19 cellular contexts compared by ENCODE assay signal in genomic region chr1:145719230-145720079, GRCh38. TPM values are rescaled to one million over a fixed set of nuclear protein-coding genes. Genes with fewer than 3 reads are reported as not detected.
DNase-seq lines count a peak whose midpoint lies in the region; ATAC-seq, FAIRE-seq and TF ChIP-seq lines count a peak whose summit lies in the region.
"Had no signal": no experiment of that assay in that cellular context is flagged by ENCODE, and none has a peak within 500 bp of the region (broad histone marks: within the 10 kb centered on the region; RNA-seq: fewer than 3 reads in every experiment).

TSS of gene CD160 (plus strand) at chr1:145719499. CDS start at chr1:145728328, 8,829 bp downstream.

- intact Hi-C loops in GM12878 (cut with micrococcal nuclease; ENCODE audit: unreplicated experiment), result loop anchor here (5.0 kb wide), 2 partner anchors 82 to 127 kb away; no protein-coding TSS in a partner anchor
- intact Hi-C loops in adrenal gland (cut with DNase I), result no loop called here

- TF ChIP-seq POLR2A in GM12878 (IDR thresholded peaks at IDR 0.05; ENCODE audit: low read depth, low read length), result no peak
- no peak for TF ChIP-seq POLR2A in adrenal gland (IDR thresholded peaks at IDR 0.05)

- FAIRE-seq in GM12878 (lab: Jason Lieb, UNC), result peak; percentile 44

- H2AFZ ChIP-seq in GM12878 (ENCODE audit: control insufficient read depth, low read depth, low read length), result no peak within 1 kb of the TSS

- peak within 1 kb of the TSS; percentile 74 for H3K4me3 Mint-ChIP-seq in activated T-cell treated with anti-CD3 and anti-CD28 coated beads, Interleukin-2, amount 50 U/mL, for 4 hours
- H3K4me3 Mint-ChIP-seq in progenitor cell of endocrine pancreas (ENCODE audit: low read depth), result no peak within 1 kb of the TSS
- H3K4me3 Mint-ChIP-seq: type B pancreatic cell had no signal

- RAD21 ChIA-PET in GM12878 (lab: Charles Lee; ENCODE audit: unreplicated experiment), result interaction anchor here (0.9 to 1.3 kb wide), 5 partner anchors 10 to 140 kb away, joined by 3 to 5 read pairs (median 4); partner anchors contain the start of gene PIAS3

- CTCF ChIA-PET in GM12878 (lab: Yijun Ruan, JAX), result interaction anchor here (0.7 to 2.3 kb wide), 9 partner anchors 11 to 299 kb away, joined by 3 to 14 read pairs (median 4); no protein-coding TSS in a partner anchor

- H3K27me3 Mint-ChIP-seq in activated T-cell treated with anti-CD3 and anti-CD28 coated beads, Interleukin-2, amount 50 U/mL, for 4 hours (ENCODE audit: low read depth), result peaks cover 18% of the 10 kb centered on the region
- H3K27me3 Mint-ChIP-seq in progenitor cell of endocrine pancreas, result peaks cover 28% of the 10 kb centered on the region

- POLR2A ChIA-PET in GM12878 (lab: Charles Lee), result no interaction called here

- 64% methylated on average over 12 of the region's 12 CpGs for WGBS in GM12878 (ENCODE audit: insufficient coverage, insufficient replicate concordance, low lambda C conversion rate, missing lambda C conversion rate)
- 85 to 89% (median 88%) methylated on average over 12 of the region's 12 CpGs for WGBS in adrenal gland, 4 donors

- SMC1A ChIA-PET in GM12878 (lab: Charles Lee; ENCODE audit: uncharacterized antibody, unreplicated experiment), result interaction anchor here (0.7 to 3.1 kb wide), 4 partner anchors 10 to 126 kb away, joined by 3 to 17 read pairs (median 4); no protein-coding TSS in a partner anchor

- H3K36me3 Mint-ChIP-seq in activated T-cell treated with anti-CD3 and anti-CD28 coated beads, Interleukin-2, amount 50 U/mL, for 4 hours (ENCODE audit: insufficient read depth), result no peaks in the 10 kb centered on the region
- H3K36me3 Mint-ChIP-seq in progenitor cell of endocrine pancreas (ENCODE audit: insufficient read depth), result no peaks in the 10 kb centered on the region
- H3K36me3 Mint-ChIP-seq: type B pancreatic cell had no signal

- H3K36me3 ChIP-seq in GM12878 (ENCODE audit: control insufficient read depth in 2 of 2, insufficient read depth in 2 of 2, low read length in 1 of 2) (no peaks in the 10 kb centered on the region), adrenal gland (replicated peaks in 1 of 2) (no peaks in the 10 kb centered on the region)
- H3K36me3 ChIP-seq: brain microvascular endothelial cell, gastrocnemius medialis, ovary had no signal

- H3K27ac Mint-ChIP-seq in progenitor cell of endocrine pancreas, result no peak within 1 kb of the TSS
- H3K27ac Mint-ChIP-seq: type B pancreatic cell had no signal

- H3K4me2 ChIP-seq in GM12878 (ENCODE audit: control insufficient read depth, insufficient read depth), result no peak within 1 kb of the TSS; the same call in 1 of the 2 replicates

- H3K9me3 Mint-ChIP-seq in activated T-cell treated with anti-CD3 and anti-CD28 coated beads, Interleukin-2, amount 50 U/mL, for 4 hours, result no peaks in the 10 kb centered on the region
- H3K9me3 Mint-ChIP-seq in progenitor cell of endocrine pancreas (ENCODE audit: low read depth), result no peaks in the 10 kb centered on the region
- H3K9me3 Mint-ChIP-seq: type B pancreatic cell had no signal

- no peaks in the 10 kb centered on the region for H3K9me3 ChIP-seq in GM12878 (replicated peaks; ENCODE audit: control insufficient read depth, insufficient read depth, low read length)
- no peaks in the 10 kb centered on the region for H3K9me3 ChIP-seq in adrenal gland (replicated peaks in 1 of 3)
- H3K9me3 ChIP-seq: gastrocnemius medialis, ovary had no signal

- no peak within 1 kb of the TSS for H3K4me3 ChIP-seq in GM12878
- H3K4me3 ChIP-seq in adrenal gland, result no peak within 1 kb of the TSS

- in situ Hi-C loops in GM12878 (cut with MboI), result no loop called here

- TF ChIP-seq CTCF in GM12878 (IDR thresholded peaks at IDR 0.05 in 2 of 3, conservative IDR thresholded peaks at IDR 0.05 in 1 of 3; ENCODE audit: control insufficient read depth in 2 of 3, extremely low read depth in 1 of 3, insufficient read depth in 1 of 3, low read depth in 3 of 3, low read length in 3 of 3) (no peak), adrenal gland (IDR thresholded peaks at IDR 0.05) (no peak), progenitor cell of endocrine pancreas (IDR thresholded peaks at IDR 0.05; ENCODE audit: unreplicated experiment) (no peak)

- H3K4me1 ChIP-seq in GM12878 (ENCODE audit: control insufficient read depth, insufficient read depth, low read length), result peaks cover 16% of the 10 kb centered on the region
- H3K4me1 ChIP-seq in adrenal gland (replicated peaks in 1 of 2), result peaks cover 5 to 18% of the 10 kb centered on the region in 2 donors

- no peak for DNase-seq in activated T-cell treated with anti-CD3 and anti-CD28 coated beads, Interleukin-2, amount 50 U/mL, for 4 hours
- DNase-seq in activated T-cell treated with anti-CD3 and anti-CD28 coated beads for 4 hours (no peak), MV-4-11 (lab: John Stamatoyannopoulos, UW) (peak; percentile 4), GM12878 (ENCODE audit: low read depth, low spot score) (no peak), adrenal gland (no peak), progenitor cell of endocrine pancreas (ENCODE audit: low spot score, unreplicated experiment) (no peak), SHP77 (lab: John Stamatoyannopoulos, UW) (no peak)
- peak; percentile 44 for DNase-seq in stimulated activated CD8-positive, alpha-beta memory T cell treated with anti-CD3 and anti-CD28 coated beads, Interleukin-4, amount 100 ng/mL, for 48 hours
- DNase-seq: brain microvascular endothelial cell; DMS153; effector memory CD4-positive, alpha-beta T cell; gastrocnemius medialis; Karpas-422; NCI-H187 treated with DMSO at 0.1 percent for 48 hours; NCI-H82; ovary; SIG-M5 had no signal

- no peak for TF ChIP-seq EP300 in GM12878 (IDR thresholded peaks at IDR 0.05; ENCODE audit: borderline replicate concordance in 1 of 2, control insufficient read depth in 1 of 2, low read depth in 2 of 2, low read length in 2 of 2)

- H3K79me2 ChIP-seq in GM12878 (ENCODE audit: control insufficient read depth, insufficient read depth, low read length), result no peaks in the 10 kb centered on the region

- H3K27me3 ChIP-seq in GM12878 (replicated peaks in 1 of 2; ENCODE audit: control insufficient read depth in 2 of 2, insufficient read depth in 2 of 2, low read length in 1 of 2) (no peaks in the 10 kb centered on the region), adrenal gland (no peaks in the 10 kb centered on the region)
- H3K27me3 ChIP-seq: brain microvascular endothelial cell, gastrocnemius medialis, ovary had no signal

- peaks cover 22% of the 10 kb centered on the region for H3K4me1 Mint-ChIP-seq in activated T-cell treated with anti-CD3 and anti-CD28 coated beads, Interleukin-2, amount 50 U/mL, for 4 hours (ENCODE audit: low read depth)
- H3K4me1 Mint-ChIP-seq in progenitor cell of endocrine pancreas (ENCODE audit: low read depth), result peaks cover 6% of the 10 kb centered on the region

- no peaks in the 10 kb centered on the region for H4K20me1 ChIP-seq in GM12878 (ENCODE audit: control insufficient read depth, insufficient read depth)

- H3K9ac ChIP-seq in GM12878 (ENCODE audit: control insufficient read depth, insufficient read depth, low read length), result no peak within 1 kb of the TSS

- H3K27ac ChIP-seq in GM12878 (ENCODE audit: control insufficient read depth, insufficient read depth) (no peak within 1 kb of the TSS), adrenal gland (no peak within 1 kb of the TSS)
- H3K27ac ChIP-seq: brain microvascular endothelial cell, gastrocnemius medialis, ovary had no signal

- BruUV-seq in GM12878 (replicated peaks; lab: Mats Ljungman, UMichigan), result no TSS peak

- no peak for TF ChIP-seq RAD21 in GM12878 (IDR thresholded peaks at IDR 0.05; ENCODE audit: insufficient read depth, low read depth, low read length)

- ATAC-seq in activated T-cell treated with anti-CD3 and anti-CD28 coated beads, Interleukin-2, amount 50 U/mL, for 4 hours, result peak; percentile 45 to 53
- ATAC-seq in GM12878, result peak; percentile 62
- ATAC-seq: gastrocnemius medialis had no signal

TF ChIP-seq in GM12878, 131 proteins besides CTCF, POLR2A, EP300 and RAD21 (continues in another document):
- peak; percentile 22; the same call in 1 of the 2 replicates for TF ChIP-seq JUNB (IDR thresholded peaks at IDR 0.05)
- TF ChIP-seq NKRF (conservative IDR thresholded peaks at IDR 0.05), result no peak

RNA-seq across cellular contexts. Expression of gene CD160, which starts in this region (rescaled TPM):
- total RNA-seq in activated T-cell treated with anti-CD3 and anti-CD28 coated beads, Interleukin-2, amount 50 U/mL, for 4 hours, result 1 to 10 TPM; 1.7 to 6.4 (median 2.2) TPM
- total RNA-seq in GM12878 (2013; cell fraction: nucleolus; rRNA removed), result 0.22 TPM in 1 of 2 replicates, not detected in the other
- 0.06 TPM in 1 of 2 replicates, not detected in the other for total RNA-seq in GM12878 (2014; rRNA removed)
- not detected in 2 replicates for total RNA-seq in GM12878 (2014; rRNA removed; fragmentation: Illumina TruSeq; extraction: Trizol)
- not detected in 2 replicates for total RNA-seq in GM12878 (2021)
- 0.18 TPM for polyA plus RNA-seq in GM12878 (2011; ENCODE audit: low read depth)
- polyA plus RNA-seq in GM12878 (2011; rRNA removed), result 1.1 and 2.3 TPM in 2 replicates
- polyA plus RNA-seq in GM12878 (2011; cell fraction: cytosol; rRNA removed), result 0.54 and 0.74 TPM in 2 replicates
- polyA plus RNA-seq in GM12878 (2011; cell fraction: nucleus; rRNA removed), result 0.25 and 0.33 TPM in 2 replicates
- 0.25 and 0.62 TPM in 2 replicates for polyA plus RNA-seq in GM12878 (2012)
- polyA plus RNA-seq in GM12878 (2014; fragmentation: Illumina TruSeq; extraction: Trizol), result 0.25 TPM in 1 of 2 replicates, not detected in the other
- polyA plus RNA-seq in GM12878 (2014; fragmentation: Nextera tagmentation; extraction: Ambion mirVana), result under 1 TPM in 1 of 2 experiments, not detected in 1; 0.26 TPM
- polyA plus RNA-seq in GM12878 (2014; rRNA removed), result 0.14 TPM in 1 of 2 replicates, not detected in the other
- under 1 TPM; 0.14 to 0.83 TPM for polyA plus RNA-seq in GM12878 (2016; fragmentation: Nextera tagmentation; extraction: Ambion mirVana)
- 0.66 and 0.72 TPM in 2 replicates for polyA minus RNA-seq in GM12878 (2011; rRNA and poly(A)+ RNA removed)
- 1.2 TPM in 1 of 2 replicates, not detected in the other for polyA minus RNA-seq in GM12878 (2011; cell fraction: cytosol; rRNA and poly(A)+ RNA removed)
- polyA minus RNA-seq in GM12878 (2011; cell fraction: nucleus; rRNA and poly(A)+ RNA removed), result not detected in 2 replicates
- total RNA-seq in adrenal gland, result under 1 TPM in 1 of 8 donors, not detected in 7; 0.21 TPM
- polyA plus RNA-seq in adrenal gland, result under 1 TPM; 0.10 to 0.48 (median 0.35) TPM
- not detected in 2 replicates for total RNA-seq in progenitor cell of endocrine pancreas
- total RNA-seq: gastrocnemius medialis, mesenteric fat pad had no signal

Comparison
In these comparisons a context has a peak if more than half of its experiments do, and no peak if none do; other contexts are left out.
1. DNase-seq: peak in MV-4-11 (single experiment) and stimulated activated CD8-positive, alpha-beta memory T cell treated with anti-CD3 and anti-CD28 coated beads, Interleukin-4, amount 100 ng/mL, for 48 hours (single experiment); none in activated T-cell treated with anti-CD3 and anti-CD28 coated beads, Interleukin-2, amount 50 U/mL, for 4 hours (single experiment), activated T-cell treated with anti-CD3 and anti-CD28 coated beads for 4 hours (single experiment), GM12878 (single experiment), adrenal gland (0 of 7), progenitor cell of endocrine pancreas (single experiment) and SHP77 (0 of 2).